ENCODE assay signal across 24 cellular contexts in genomic region chr14:77157716-77158115, GRCh38.
DNase-seq lines count a peak whose midpoint lies in the region; ATAC-seq and FAIRE-seq lines count a peak whose summit lies in the region.
"Had no signal": no experiment of that assay in that cellular context is flagged by ENCODE, and none has a peak within 500 bp of the region (broad histone marks: within the 10 kb centered on the region; RNA-seq: fewer than 3 reads in every experiment).

No MANE protein-coding gene starts in this region.

- DNase-seq in activated CD8-positive, alpha-beta memory T cell treated with anti-CD3 and anti-CD28 coated beads, Interleukin-2, amount 50 U/mL, for 48 hours: peak; percentile 37
- DNase-seq in activated CD8-positive, alpha-beta memory T cell treated with anti-CD3 and anti-CD28 coated beads, Interleukin-2, amount 50 U/mL, for 4 hours: no peak
- DNase-seq in medulla oblongata (ENCODE audit: extremely low spot score) (peak; percentile 13), urothelium cell line (ENCODE audit: low spot score) (peak; percentile 13), NCI-H748 (lab: John Stamatoyannopoulos, UW; ENCODE audit: unreplicated experiment) (no peak)
- no peak for DNase-seq in effector CD4-positive, alpha-beta T cell
- DNase-seq: activated CD4-positive, CD25-positive, alpha-beta regulatory T cell; activated CD8-positive, alpha-beta T cell treated with anti-CD3 and anti-CD28 coated beads for 36 hours; activated T-cell treated with anti-CD3 and anti-CD28 coated beads, Interleukin-2, amount 50 U/mL, for 4 hours; body of pancreas; GDM1; KBM-7; MV-4-11; NCI-H2029 treated with DMSO at 0.1 percent for 48 hours; NCI-H526 treated with DMSO at 0.1 percent for 48 hours; OCI-M1 had no signal

- FAIRE-seq in urothelium cell line (lab: Jason Lieb, UNC): peak; percentile 30
- FAIRE-seq: GM19239 had no signal

- H3K27ac ChIP-seq in angular gyrus (ENCODE audit: low read depth, low read length): peak overlapping the region; percentile 86
- H3K27ac ChIP-seq: body of pancreas, epithelial cell of prostate, foreskin keratinocyte, psoas muscle, SJSA1, suprapubic skin had no signal

- ATAC-seq in HG02981 (IDR thresholded peaks at IDR 0.05; ENCODE audit: unreplicated experiment): no peak
- ATAC-seq: activated CD8-positive, alpha-beta T cell treated with anti-CD3 and anti-CD28 coated beads for 36 hours; activated T-cell treated with anti-CD3 and anti-CD28 coated beads, Interleukin-2, amount 50 U/mL, for 4 hours; body of pancreas had no signal

Comparison
In these comparisons a context has a peak if more than half of its experiments do, and no peak if none do; other contexts are left out.
1. DNase-seq: peak in activated CD8-positive, alpha-beta memory T cell treated with anti-CD3 and anti-CD28 coated beads, Interleukin-2, amount 50 U/mL, for 48 hours (single experiment), medulla oblongata (single experiment) and urothelium cell line (single experiment); none in activated CD8-positive, alpha-beta memory T cell treated with anti-CD3 and anti-CD28 coated beads, Interleukin-2, amount 50 U/mL, for 4 hours (single experiment), effector CD4-positive, alpha-beta T cell (single experiment) and NCI-H748 (single experiment).